Comparison of ENCODE assay signal across 18 cellular contexts in genomic region chr3:87336761-87337160, GRCh38.
DNase-seq lines count a peak whose midpoint lies in the region; ATAC-seq and TF ChIP-seq lines count a peak whose summit lies in the region.
"Had no signal": no experiment of that assay in that cellular context is flagged by ENCODE, and none has a peak within 500 bp of the region (broad histone marks: within the 10 kb centered on the region; RNA-seq: fewer than 3 reads in every experiment).

No MANE protein-coding gene starts in this region.

- no peak for ATAC-seq in HG03280 (IDR thresholded peaks at IDR 0.05; ENCODE audit: unreplicated experiment)
- ATAC-seq in body of pancreas = no peak
- ATAC-seq: A549, HepG2 had no signal

- H3K27me3 ChIP-seq in body of pancreas = no peaks in the 10 kb centered on the region

- no peak overlapping the region for H3K27ac ChIP-seq in body of pancreas
- H3K27ac ChIP-seq: SK-N-MC had no signal

- no peaks in the 10 kb centered on the region for H3K36me3 ChIP-seq in body of pancreas (replicated peaks in 1 of 2; ENCODE audit: insufficient read depth in 1 of 2, low read depth in 2 of 2)

- DNase-seq in NCI-H2171 treated with DMSO at 0.1 percent for 48 hours (lab: John Stamatoyannopoulos, UW) = peak; percentile 1
- DNase-seq in NCI-H2171 (lab: John Stamatoyannopoulos, UW) = no peak
- DNase-seq in HT1080 (ENCODE audit: low read depth) = peak; percentile 18
- DNase-seq in SW480 (ENCODE audit: low spot score) = peak; percentile 5
- DNase-seq in myocyte (ENCODE audit: low read depth) = peak; percentile 18
- DNase-seq in GM19240 (ENCODE audit: insufficient read length, low spot score) = no peak
- DNase-seq in body of pancreas = no peak
- DNase-seq: COR-L47, DMS79 treated with DMSO at 0.1 percent for 48 hours, Karpas-422, MV-4-11, NCI-H1436, NCI-H2029 treated with DMSO at 0.1 percent for 48 hours, T-helper 1 cell had no signal

- no peaks in the 10 kb centered on the region for H3K9me3 ChIP-seq in body of pancreas

- intact Hi-C loops in body of pancreas (cut with DNase I) = no loop called here

- no peak for TF ChIP-seq POLR2A in body of pancreas (IDR thresholded peaks at IDR 0.05)

- H3K4me1 ChIP-seq in body of pancreas = peaks cover 12% of the 10 kb centered on the region

- H3K4me3 ChIP-seq in body of pancreas = no peak overlapping the region
- H3K4me3 ChIP-seq: A549, SK-N-MC had no signal

- TF ChIP-seq CTCF in body of pancreas (IDR thresholded peaks at IDR 0.05) = no peak

Comparison
In these comparisons a context has a peak if more than half of its experiments do, and no peak if none do; other contexts are left out.
1. DNase-seq: peak in NCI-H2171 treated with DMSO at 0.1 percent for 48 hours (single experiment), HT1080 (single experiment), SW480 (single experiment) and myocyte (single experiment); none in NCI-H2171 (single experiment), GM19240 (single experiment) and body of pancreas (0 of 4).